ENCODE assay signal across 25 cellular contexts in genomic region chr13:65535360-65535759, GRCh38.
"Had no signal": no experiment of that assay in that cellular context is flagged by ENCODE, and none has a peak within 500 bp of the region (broad histone marks: within the 10 kb centered on the region; RNA-seq: fewer than 3 reads in every experiment).

No MANE protein-coding gene starts in this region.

- H3K27ac Mint-ChIP-seq: mesothelial cell of epicardium; naive B cell; natural killer cell; nephron progenitor cell; neural progenitor cell; progenitor cell of endocrine pancreas; stimulated activated memory B cell treated with anti-CD40 and anti-IgM and Interleukin-4, amounts not matched to agents 10 μg/mL and 1 μg/mL and 100 μg/mL, for 72 hours; stimulated activated naive CD8-positive, alpha-beta T cell treated with anti-CD3 and anti-CD28 coated beads, Interleukin-15, amount 100 ng/mL, for 72 hours; type B pancreatic cell had no signal

- H3K9ac ChIP-seq: neural progenitor cell had no signal

- H3K36me3 ChIP-seq: left ventricle myocardium inferior, neural progenitor cell, neutrophil, right atrium auricular region, tibial nerve, uterus had no signal

- DNase-seq: islet precursor cell; left ventricle myocardium inferior; mesendoderm; naive B cell; natural killer cell; nephron progenitor cell; occipital lobe; stimulated activated CD4-positive, alpha-beta T cell treated with anti-CD3 and anti-CD28 coated beads, Interleukin-12 subunit alpha, Interleukin-12 subunit beta, amount 100 ng/mL, for 4 hours; stimulated activated CD4-positive, alpha-beta T cell treated with anti-CD3 and anti-CD28 coated beads, Interleukin-15, amount 100 ng/mL, for 24 hours; stimulated activated CD4-positive, alpha-beta T cell treated with anti-CD3 and anti-CD28 coated beads, Interleukin-4, amount 100 ng/mL, for 24 hours; stimulated activated naive CD4-positive, alpha-beta T cell treated with Interleukin-2 at 50 U/mL for 16 hours; stimulated activated naive CD8-positive, alpha-beta T cell treated with anti-CD3 and anti-CD28 coated beads, Interleukin-15, amount 100 ng/mL, for 72 hours; substantia nigra; uterus had no signal

- ATAC-seq: natural killer cell; sciatic nerve; stimulated activated memory B cell treated with anti-CD40 and anti-IgM and Interleukin-4, amounts not matched to agents 10 μg/mL and 1 μg/mL and 100 μg/mL, for 72 hours; stimulated activated naive CD8-positive, alpha-beta T cell treated with anti-CD3 and anti-CD28 coated beads, Interleukin-15, amount 100 ng/mL, for 72 hours had no signal

- H3K27me3 ChIP-seq: neural progenitor cell, neutrophil, right atrium auricular region, tibial nerve, uterus had no signal

- H3K27me3 Mint-ChIP-seq: naive B cell; progenitor cell of endocrine pancreas; stimulated activated memory B cell treated with anti-CD40 and anti-IgM and Interleukin-4, amounts not matched to agents 10 μg/mL and 1 μg/mL and 100 μg/mL, for 72 hours; stimulated activated naive CD8-positive, alpha-beta T cell treated with anti-CD3 and anti-CD28 coated beads, Interleukin-15, amount 100 ng/mL, for 72 hours; type B pancreatic cell had no signal

- H3K9me3 Mint-ChIP-seq: neural progenitor cell, type B pancreatic cell had no signal

- H3K9me3 ChIP-seq: neutrophil, right atrium auricular region, tibial nerve, uterus had no signal

- H3K27ac ChIP-seq: left ventricle myocardium inferior, neural progenitor cell, neutrophil, right atrium auricular region, skin epidermis, tibial nerve, uterus had no signal

- H3K4me1 Mint-ChIP-seq: naive B cell; natural killer cell; nephron progenitor cell; neural progenitor cell; stimulated activated memory B cell treated with anti-CD40 and anti-IgM and Interleukin-4, amounts not matched to agents 10 μg/mL and 1 μg/mL and 100 μg/mL, for 72 hours; stimulated activated naive CD8-positive, alpha-beta T cell treated with anti-CD3 and anti-CD28 coated beads, Interleukin-15, amount 100 ng/mL, for 72 hours had no signal

- H3K4me3 ChIP-seq: left ventricle myocardium inferior, lung, neural progenitor cell, right atrium auricular region, skin epidermis, tibial nerve, uterus had no signal

- H3K4me2 ChIP-seq: neural progenitor cell had no signal

- H2AFZ ChIP-seq: neural progenitor cell had no signal

- H3K4me3 Mint-ChIP-seq: mesothelial cell of epicardium; naive B cell; natural killer cell; nephron progenitor cell; neural progenitor cell; stimulated activated memory B cell treated with anti-CD40 and anti-IgM and Interleukin-4, amounts not matched to agents 10 μg/mL and 1 μg/mL and 100 μg/mL, for 72 hours; stimulated activated naive CD8-positive, alpha-beta T cell treated with anti-CD3 and anti-CD28 coated beads, Interleukin-15, amount 100 ng/mL, for 72 hours; type B pancreatic cell had no signal

- H3K4me1 ChIP-seq: left ventricle myocardium inferior, neural progenitor cell, right atrium auricular region, tibial nerve, uterus had no signal

- H3K36me3 Mint-ChIP-seq: mesothelial cell of epicardium; naive B cell; neural progenitor cell; stimulated activated memory B cell treated with anti-CD40 and anti-IgM and Interleukin-4, amounts not matched to agents 10 μg/mL and 1 μg/mL and 100 μg/mL, for 72 hours; type B pancreatic cell had no signal
